In the genomic region with DNA sequence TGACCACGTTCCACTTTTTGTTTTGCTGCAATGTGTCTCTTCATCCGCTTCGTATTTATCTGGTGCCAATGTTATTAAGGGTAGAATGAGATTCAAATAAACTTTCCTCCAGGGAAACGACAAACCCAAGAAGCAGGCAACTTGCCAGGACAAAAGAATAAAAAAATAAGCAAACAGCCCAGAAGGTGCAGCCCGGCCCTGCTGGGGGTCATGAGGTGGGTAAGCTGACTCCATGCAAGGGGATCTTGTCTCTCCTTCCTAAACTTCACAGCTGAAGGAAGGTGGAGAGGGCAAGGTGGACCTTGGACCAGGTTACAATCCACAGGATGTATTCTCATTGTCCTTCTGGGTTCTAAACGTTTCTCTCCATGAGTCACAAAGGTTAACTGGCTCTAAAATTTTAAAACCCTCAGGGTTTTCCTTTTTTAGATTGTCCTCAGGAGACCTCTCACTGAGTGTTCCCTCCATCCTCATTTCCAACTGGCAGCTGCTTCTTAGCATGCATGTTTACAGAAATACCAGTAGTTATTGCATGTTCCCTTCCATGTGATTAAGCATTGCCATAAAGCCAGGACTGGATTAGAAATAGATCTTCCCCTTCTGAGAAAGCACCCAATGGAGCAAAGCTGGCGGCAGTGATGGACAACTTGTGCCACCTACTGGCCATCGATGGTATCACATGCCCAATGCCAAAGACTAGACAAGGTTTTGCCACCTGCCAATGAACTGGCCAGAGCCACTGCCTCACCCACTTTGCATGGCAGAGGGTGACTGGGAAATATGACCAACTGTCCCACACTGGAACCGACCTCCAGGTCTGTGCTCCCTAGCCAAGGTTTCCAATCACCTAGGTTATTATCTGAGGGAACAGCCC, we compare ENCODE assay signal across 8 cellular contexts.
DNase-seq lines count a peak whose midpoint lies in the region; ATAC-seq and TF ChIP-seq lines count a peak whose summit lies in the region.
"Not testable (repeated sequence)": the region's sequence is repeated elsewhere in the genome, so short reads cannot be mapped to it uniquely, and the experiment has no call there.

No MANE protein-coding gene starts in this region.

- POLR2A ChIA-PET in activated CD4-positive, alpha-beta T cell treated with anti-CD3 and anti-CD28 coated beads for 36 hours (lab: Charles Lee): not testable (repeated sequence)

- TF ChIP-seq CTCF in 22Rv1 (IDR thresholded peaks at IDR 0.05) (peak; percentile 13), GM06990 (IDR thresholded peaks at IDR 0.05; ENCODE audit: insufficient read depth, low read length, poor library complexity, severe bottlenecking) (peak; percentile 24), left ventricle myocardium inferior (IDR thresholded peaks at IDR 0.05; ENCODE audit: borderline replicate concordance) (peak; percentile 62)
- TF ChIP-seq CTCF in omental fat pad (IDR thresholded peaks at IDR 0.05): not testable (repeated sequence)

- not testable (repeated sequence) for H3K36me3 ChIP-seq in GM06990 (ENCODE audit: control insufficient read depth, insufficient read depth, low read length); left ventricle myocardium inferior

- H3K4me1 Mint-ChIP-seq in activated CD4-positive, alpha-beta T cell treated with anti-CD3 and anti-CD28 coated beads for 36 hours; central memory CD8-positive, alpha-beta T cell: not testable (repeated sequence)

- not testable (repeated sequence) for H3K9me3 Mint-ChIP-seq in activated CD4-positive, alpha-beta T cell treated with anti-CD3 and anti-CD28 coated beads for 36 hours (ENCODE audit: low read depth); central memory CD8-positive, alpha-beta T cell

- not testable (repeated sequence) for H3K4me3 ChIP-seq in GM06990 (replicated peaks; ENCODE audit: low read depth, low read length); left ventricle myocardium inferior

- not testable (repeated sequence) for H3K4me1 ChIP-seq in left ventricle myocardium inferior

- H3K4me3 Mint-ChIP-seq in activated CD4-positive, alpha-beta T cell treated with anti-CD3 and anti-CD28 coated beads for 36 hours; central memory CD8-positive, alpha-beta T cell: not testable (repeated sequence)

- ATAC-seq in HG02642 (IDR thresholded peaks at IDR 0.05; ENCODE audit: poor library complexity, unreplicated experiment): peak; percentile 70
- ATAC-seq in activated CD4-positive, alpha-beta T cell treated with anti-CD3 and anti-CD28 coated beads for 36 hours: peak; percentile 89
- ATAC-seq in central memory CD8-positive, alpha-beta T cell (replicated peaks; ENCODE audit: extremely low read depth, poor library complexity, severe bottlenecking): peak; percentile 76
- peak; percentile 88 for ATAC-seq in omental fat pad (ENCODE audit: low FRiP score)

- H3K9me3 ChIP-seq in left ventricle myocardium inferior (replicated peaks): not testable (repeated sequence)

- not testable (repeated sequence) for H3K27me3 ChIP-seq in GM06990 (replicated peaks; ENCODE audit: control insufficient read depth, insufficient read depth, low read length); left ventricle myocardium inferior (ENCODE audit: low read depth)

- not testable (repeated sequence) for H3K27ac Mint-ChIP-seq in activated CD4-positive, alpha-beta T cell treated with anti-CD3 and anti-CD28 coated beads for 36 hours; central memory CD8-positive, alpha-beta T cell (ENCODE audit: low read depth)

- CTCF ChIA-PET in activated CD4-positive, alpha-beta T cell treated with anti-CD3 and anti-CD28 coated beads for 36 hours (lab: Charles Lee): not testable (repeated sequence)

- not testable (repeated sequence) for DNase-seq in GM06990 (ENCODE audit: extremely low read depth, insufficient read length); activated CD4-positive, alpha-beta T cell treated with anti-CD3 and anti-CD28 coated beads for 36 hours; central memory CD8-positive, alpha-beta T cell (ENCODE audit: low spot score in 2 of 2); left ventricle myocardium inferior; omental fat pad (ENCODE audit: low spot score)
- peak; percentile 12 to 25 for DNase-seq in NCI-H2081 (lab: John Stamatoyannopoulos, UW)

- not testable (repeated sequence) for H3K27ac ChIP-seq in 22Rv1; left ventricle myocardium inferior (replicated peaks)

- H3K36me3 Mint-ChIP-seq in activated CD4-positive, alpha-beta T cell treated with anti-CD3 and anti-CD28 coated beads for 36 hours (ENCODE audit: low read depth); central memory CD8-positive, alpha-beta T cell (ENCODE audit: insufficient read depth): not testable (repeated sequence)

- intact Hi-C loops in activated CD4-positive, alpha-beta T cell treated with anti-CD3 and anti-CD28 coated beads for 36 hours (cut with DNase I, micrococcal nuclease); left ventricle myocardium inferior (cut with micrococcal nuclease): not testable (repeated sequence)

- not testable (repeated sequence) for H3K27me3 Mint-ChIP-seq in activated CD4-positive, alpha-beta T cell treated with anti-CD3 and anti-CD28 coated beads for 36 hours; central memory CD8-positive, alpha-beta T cell
